Comparison of ENCODE assay signal across 8 cellular contexts in the genomic region with DNA sequence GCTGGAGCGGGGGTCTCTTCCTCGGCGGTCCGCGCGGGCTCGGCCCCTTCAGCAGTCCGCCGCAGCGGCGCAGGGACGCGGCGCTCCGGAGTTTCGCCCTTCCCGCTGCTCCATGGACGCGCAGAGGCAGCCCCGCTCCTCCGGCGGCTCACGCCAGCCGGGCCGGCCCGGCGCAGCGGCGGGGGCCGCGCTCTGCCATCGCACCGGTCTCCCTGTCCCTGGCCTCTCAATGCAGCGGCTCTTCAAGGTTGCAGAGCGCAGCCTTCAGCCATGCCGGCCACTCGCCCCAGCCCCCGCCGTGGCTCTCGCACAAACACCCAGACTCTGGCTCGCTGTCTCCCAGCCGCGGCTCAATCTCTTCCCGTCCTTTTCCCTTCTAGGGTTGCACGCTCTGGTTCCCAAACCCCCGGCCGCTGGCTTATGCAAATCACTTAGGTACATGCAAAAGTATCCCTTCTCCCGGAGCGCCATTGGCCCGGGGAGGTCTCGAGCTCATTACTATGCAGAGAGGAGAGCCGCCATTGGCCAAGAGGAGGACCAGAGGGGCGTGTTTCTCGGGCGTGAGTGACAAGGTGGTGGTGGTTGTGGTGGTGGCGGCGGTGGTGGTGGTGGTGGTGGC. TPM values are rescaled to one million over a fixed set of nuclear protein-coding genes. Genes with fewer than 3 reads are reported as not detected.
A peak's percentile ranks its signal among the peaks of the same experiment; 100 is the strongest.
DNase-seq lines count a peak whose midpoint lies in the region; ATAC-seq and FAIRE-seq lines count a peak whose summit lies in the region.

A gene with protein sequence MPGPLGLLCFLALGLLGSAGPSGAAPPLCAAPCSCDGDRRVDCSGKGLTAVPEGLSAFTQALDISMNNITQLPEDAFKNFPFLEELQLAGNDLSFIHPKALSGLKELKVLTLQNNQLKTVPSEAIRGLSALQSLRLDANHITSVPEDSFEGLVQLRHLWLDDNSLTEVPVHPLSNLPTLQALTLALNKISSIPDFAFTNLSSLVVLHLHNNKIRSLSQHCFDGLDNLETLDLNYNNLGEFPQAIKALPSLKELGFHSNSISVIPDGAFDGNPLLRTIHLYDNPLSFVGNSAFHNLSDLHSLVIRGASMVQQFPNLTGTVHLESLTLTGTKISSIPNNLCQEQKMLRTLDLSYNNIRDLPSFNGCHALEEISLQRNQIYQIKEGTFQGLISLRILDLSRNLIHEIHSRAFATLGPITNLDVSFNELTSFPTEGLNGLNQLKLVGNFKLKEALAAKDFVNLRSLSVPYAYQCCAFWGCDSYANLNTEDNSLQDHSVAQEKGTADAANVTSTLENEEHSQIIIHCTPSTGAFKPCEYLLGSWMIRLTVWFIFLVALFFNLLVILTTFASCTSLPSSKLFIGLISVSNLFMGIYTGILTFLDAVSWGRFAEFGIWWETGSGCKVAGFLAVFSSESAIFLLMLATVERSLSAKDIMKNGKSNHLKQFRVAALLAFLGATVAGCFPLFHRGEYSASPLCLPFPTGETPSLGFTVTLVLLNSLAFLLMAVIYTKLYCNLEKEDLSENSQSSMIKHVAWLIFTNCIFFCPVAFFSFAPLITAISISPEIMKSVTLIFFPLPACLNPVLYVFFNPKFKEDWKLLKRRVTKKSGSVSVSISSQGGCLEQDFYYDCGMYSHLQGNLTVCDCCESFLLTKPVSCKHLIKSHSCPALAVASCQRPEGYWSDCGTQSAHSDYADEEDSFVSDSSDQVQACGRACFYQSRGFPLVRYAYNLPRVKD (minus strand): TSS at position 393 of the 619 bp plus-strand sequence. CDS start 488 bp downstream, outside the sequence.

- intact Hi-C loops in dendritic cell treated with granulocyte-macrophage colony-stimulating factor and Interleukin-4, amounts not matched to agents 40 ng/mL and 50 ng/mL, for 4 days (cut with micrococcal nuclease) = loop anchor here (2.0 kb wide), 1 partner anchor 34 kb away; the partner anchor contains the start of gene LIN7C

- peak; percentile 89 for DNase-seq in AG08396 (ENCODE audit: low spot score)
- peak; percentile 29 for DNase-seq in GM19239 (ENCODE audit: insufficient read length, low spot score)
- DNase-seq in NCI-H526 (lab: John Stamatoyannopoulos, UW) = peak; percentile 99
- peak; percentile 32 to 65 for DNase-seq in activated CD4-positive, alpha-beta T cell treated with anti-CD3 and anti-CD28 coated beads, Interleukin-2, amount 50 U/mL, for 24 hours (ENCODE audit: low read depth in 1 of 2, low spot score in 1 of 2)
- DNase-seq in left lobe of liver (ENCODE audit: low spot score) = peak; percentile 98
- DNase-seq in stimulated activated CD4-positive, alpha-beta T cell treated with anti-CD3 and anti-CD28 coated beads, Interleukin-1b, Interleukin-23, amount 100 ng/mL, for 48 hours = peak; percentile 72

- H3K4me1 Mint-ChIP-seq in dendritic cell treated with granulocyte-macrophage colony-stimulating factor and Interleukin-4, amounts not matched to agents 40 ng/mL and 50 ng/mL, for 4 days (ENCODE audit: low read depth) = peaks cover 24% of the 10 kb centered on the region

- ATAC-seq in HG03439 (IDR thresholded peaks at IDR 0.05; ENCODE audit: unreplicated experiment) (peak; percentile 84), left lobe of liver (peak; percentile 84)

- H3K27ac Mint-ChIP-seq in dendritic cell treated with granulocyte-macrophage colony-stimulating factor and Interleukin-4, amounts not matched to agents 40 ng/mL and 50 ng/mL, for 4 days = peak within 1 kb of the TSS; percentile 82

- peaks cover 7% of the 10 kb centered on the region for H3K36me3 Mint-ChIP-seq in dendritic cell treated with granulocyte-macrophage colony-stimulating factor and Interleukin-4, amounts not matched to agents 40 ng/mL and 50 ng/mL, for 4 days (ENCODE audit: low read depth)

- H3K9me3 Mint-ChIP-seq in dendritic cell treated with granulocyte-macrophage colony-stimulating factor and Interleukin-4, amounts not matched to agents 40 ng/mL and 50 ng/mL, for 4 days = no peaks in the 10 kb centered on the region

- H3K27me3 Mint-ChIP-seq in dendritic cell treated with granulocyte-macrophage colony-stimulating factor and Interleukin-4, amounts not matched to agents 40 ng/mL and 50 ng/mL, for 4 days = peaks cover 26% of the 10 kb centered on the region

- peak within 1 kb of the TSS; percentile 87 for H3K4me3 Mint-ChIP-seq in dendritic cell treated with granulocyte-macrophage colony-stimulating factor and Interleukin-4, amounts not matched to agents 40 ng/mL and 50 ng/mL, for 4 days

- FAIRE-seq in GM19239 (lab: Jason Lieb, UNC) = no peak

RNA-seq across cellular contexts. Expression of the gene that starts here (rescaled TPM):
- total RNA-seq in left lobe of liver = 50.8 TPM

Comparison
In these comparisons a context has a peak if more than half of its experiments do, and no peak if none do; other contexts are left out.
1. Peak in every context shown above with its lines: DNase-seq and ATAC-seq.
2. DNase-seq: peak in every context shown above with its lines; median percentile 99 in NCI-H526; 98 in left lobe of liver; 89 in AG08396; 72 in stimulated activated CD4-positive, alpha-beta T cell treated with anti-CD3 and anti-CD28 coated beads, Interleukin-1b, Interleukin-23, amount 100 ng/mL, for 48 hours; 48 in activated CD4-positive, alpha-beta T cell treated with anti-CD3 and anti-CD28 coated beads, Interleukin-2, amount 50 U/mL, for 24 hours; 29 in GM19239.